Comparison of ENCODE assay signal across 13 cellular contexts in genomic region chr13:91313581-91313980, GRCh38. TPM values are rescaled to one million over a fixed set of nuclear protein-coding genes. Genes with fewer than 3 reads are reported as not detected.
DNase-seq lines count a peak whose midpoint lies in the region; ATAC-seq and TF ChIP-seq lines count a peak whose summit lies in the region.
"Had no signal": no experiment of that assay in that cellular context is flagged by ENCODE, and none has a peak within 500 bp of the region (broad histone marks: within the 10 kb centered on the region; RNA-seq: fewer than 3 reads in every experiment).

No MANE protein-coding gene starts in this region.

- H3K9me3 ChIP-seq in colonic mucosa = no peaks in the 10 kb centered on the region

- no peaks in the 10 kb centered on the region for H3K36me3 Mint-ChIP-seq in activated naive CD8-positive, alpha-beta T cell treated with anti-CD3 and anti-CD28 coated beads, Interleukin-2, amount 10 ng/mL, durations not matched to agents 7 days and 5 days
- H3K36me3 Mint-ChIP-seq: stimulated activated memory B cell treated with anti-CD40 and anti-IgM and Interleukin-4, amounts not matched to agents 10 μg/mL and 1 μg/mL and 100 μg/mL, for 72 hours had no signal

- no peaks in the 10 kb centered on the region for H3K36me3 ChIP-seq in colonic mucosa

- H3K27ac Mint-ChIP-seq in activated naive CD8-positive, alpha-beta T cell treated with anti-CD3 and anti-CD28 coated beads, Interleukin-2, amount 10 ng/mL, durations not matched to agents 7 days and 5 days = no peak overlapping the region
- H3K27ac Mint-ChIP-seq: endodermal cell; stimulated activated memory B cell treated with anti-CD40 and anti-IgM and Interleukin-4, amounts not matched to agents 10 μg/mL and 1 μg/mL and 100 μg/mL, for 72 hours had no signal

- H3K27me3 ChIP-seq in colonic mucosa = no peaks in the 10 kb centered on the region

- peaks cover 15% of the 10 kb centered on the region for H3K4me1 Mint-ChIP-seq in activated naive CD8-positive, alpha-beta T cell treated with anti-CD3 and anti-CD28 coated beads, Interleukin-2, amount 10 ng/mL, durations not matched to agents 7 days and 5 days

- no peaks in the 10 kb centered on the region for H3K9me3 Mint-ChIP-seq in activated naive CD8-positive, alpha-beta T cell treated with anti-CD3 and anti-CD28 coated beads, Interleukin-2, amount 10 ng/mL, durations not matched to agents 7 days and 5 days
- H3K9me3 Mint-ChIP-seq: endodermal cell; stimulated activated memory B cell treated with anti-CD40 and anti-IgM and Interleukin-4, amounts not matched to agents 10 μg/mL and 1 μg/mL and 100 μg/mL, for 72 hours had no signal

- peaks cover 3% of the 10 kb centered on the region for H3K4me1 ChIP-seq in colonic mucosa
- H3K4me1 ChIP-seq: Caco-2 had no signal

- ATAC-seq in GM18867 (IDR thresholded peaks at IDR 0.05; ENCODE audit: unreplicated experiment) (peak; percentile 77), GM21515 (IDR thresholded peaks at IDR 0.05; ENCODE audit: unreplicated experiment) (peak; percentile 54), HG03159 (IDR thresholded peaks at IDR 0.05; ENCODE audit: unreplicated experiment) (peak; percentile 59)
- ATAC-seq in activated naive CD8-positive, alpha-beta T cell treated with anti-CD3 and anti-CD28 coated beads, Interleukin-2, amount 10 ng/mL, durations not matched to agents 7 days and 5 days (ENCODE audit: low read depth) = no peak
- ATAC-seq: stimulated activated memory B cell treated with anti-CD40 and anti-IgM and Interleukin-4, amounts not matched to agents 10 μg/mL and 1 μg/mL and 100 μg/mL, for 72 hours had no signal

- intact Hi-C loops in colonic mucosa (cut with DNase I) = no loop called here

- TF ChIP-seq CTCF in colonic mucosa (IDR thresholded peaks at IDR 0.05) = no peak

- DNase-seq in activated naive CD8-positive, alpha-beta T cell treated with anti-CD3 and anti-CD28 coated beads, Interleukin-2, amount 10 ng/mL, durations not matched to agents 7 days and 5 days = no peak
- DNase-seq in caudate nucleus (lab: John Stamatoyannopoulos, UW) = no peak
- no peak for DNase-seq in NCI-H2196 (lab: John Stamatoyannopoulos, UW; ENCODE audit: unreplicated experiment)
- no peak for DNase-seq in colonic mucosa
- no peak for DNase-seq in effector CD8-positive, alpha-beta T cell (lab: John Stamatoyannopoulos, UW)
- DNase-seq: activated effector memory CD4-positive, alpha-beta T cell treated with anti-CD3 and anti-CD28 coated beads, Interleukin-2, amount 50 U/mL, for 16 hours; NCI-H345 had no signal

- peak overlapping the region; percentile 38 for H3K4me3 Mint-ChIP-seq in activated naive CD8-positive, alpha-beta T cell treated with anti-CD3 and anti-CD28 coated beads, Interleukin-2, amount 10 ng/mL, durations not matched to agents 7 days and 5 days
- H3K4me3 Mint-ChIP-seq: endodermal cell; stimulated activated memory B cell treated with anti-CD40 and anti-IgM and Interleukin-4, amounts not matched to agents 10 μg/mL and 1 μg/mL and 100 μg/mL, for 72 hours had no signal

- H3K27me3 Mint-ChIP-seq in activated naive CD8-positive, alpha-beta T cell treated with anti-CD3 and anti-CD28 coated beads, Interleukin-2, amount 10 ng/mL, durations not matched to agents 7 days and 5 days = peaks cover 37% of the 10 kb centered on the region
- H3K27me3 Mint-ChIP-seq: stimulated activated memory B cell treated with anti-CD40 and anti-IgM and Interleukin-4, amounts not matched to agents 10 μg/mL and 1 μg/mL and 100 μg/mL, for 72 hours had no signal

- POLR2A ChIA-PET in activated naive CD8-positive, alpha-beta T cell treated with anti-CD3 and anti-CD28 coated beads, Interleukin-2, amount 10 ng/mL, durations not matched to agents 7 days and 5 days (lab: Charles Lee) = interaction anchor here (2.5 kb wide), 1 partner anchor 33 kb away, joined by 15 read pairs; the partner anchor contains the start of gene MIR17HG

- no peak overlapping the region for H3K4me3 ChIP-seq in colonic mucosa

- H3K27ac ChIP-seq in caudate nucleus (ENCODE audit: low read depth, low read length) = no peak overlapping the region
- H3K27ac ChIP-seq in colonic mucosa = no peak overlapping the region

- no peak overlapping the region for H3K9ac ChIP-seq in colonic mucosa (ENCODE audit: low read depth in 2 of 2, low read length in 2 of 2)

RNA-seq across cellular contexts. Expression of gene MIR17HG, which starts 33.9 kb away (rescaled TPM):
- 10 to 100 TPM; 10.1 to 11.9 TPM for total RNA-seq in activated naive CD8-positive, alpha-beta T cell treated with anti-CD3 and anti-CD28 coated beads, Interleukin-2, amount 10 ng/mL, durations not matched to agents 7 days and 5 days
- total RNA-seq in colonic mucosa = 1 to 10 TPM; 3.0 to 6.2 TPM
